Comparison of ENCODE assay signal across 8 cellular contexts in the genomic region with DNA sequence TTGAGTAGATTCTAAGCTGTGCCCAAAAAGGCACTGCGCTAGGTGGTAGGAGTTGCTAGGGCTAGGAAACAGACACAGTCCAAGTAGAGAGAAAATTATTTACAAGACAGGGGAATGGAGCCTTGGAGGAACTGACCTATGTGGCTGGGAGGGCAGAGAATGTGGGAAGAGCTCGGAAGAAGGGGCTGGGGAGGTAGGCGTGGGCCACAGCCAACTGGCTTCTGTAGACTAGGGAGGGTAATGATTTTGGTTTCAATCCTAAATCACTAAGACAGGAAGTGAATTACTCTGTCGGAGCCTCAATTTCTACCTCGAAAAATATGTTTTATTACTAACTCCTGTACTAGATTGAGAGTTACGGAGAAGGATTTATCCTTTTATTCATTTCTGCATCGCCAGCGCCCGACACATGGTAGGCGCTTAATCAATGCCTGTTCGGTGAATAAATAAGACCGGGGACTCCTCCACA. TPM values are rescaled to one million over a fixed set of nuclear protein-coding genes. Genes with fewer than 3 reads are reported as not detected.
A peak's percentile ranks its signal among the peaks of the same experiment; 100 is the strongest.
DNase-seq lines count a peak whose midpoint lies in the region; ATAC-seq, FAIRE-seq and TF ChIP-seq lines count a peak whose summit lies in the region.

No MANE protein-coding gene starts in this region.

- no peak for FAIRE-seq in small intestine (lab: Jason Lieb, UNC)

- H3K27ac ChIP-seq in small intestine (ENCODE audit: low read depth in 1 of 2, low read length in 1 of 2), result peak overlapping the region; percentile 84 to 93

- TF ChIP-seq CTCF in GM20000 (IDR thresholded peaks at IDR 0.05; ENCODE audit: extremely low read depth, missing control alignments), result no peak

- DNase-seq in activated CD4-positive, CD25-positive, alpha-beta regulatory T cell (lab: John Stamatoyannopoulos, UW), result no peak
- DNase-seq in activated naive CD4-positive, alpha-beta T cell treated with anti-CD3 and anti-CD28 coated beads, Interleukin-2, amount 50 U/mL, for 72 hours (ENCODE audit: low spot score in 2 of 2), result no peak
- DNase-seq in small intestine, result no peak
- DNase-seq in NCI-H774 (lab: John Stamatoyannopoulos, UW), result no peak
- DNase-seq in GM20000 (ENCODE audit: low spot score), result no peak

- no peaks in the 10 kb centered on the region for H3K9me3 ChIP-seq in small intestine (ENCODE audit: control insufficient read depth, low read depth)

- peak overlapping the region; percentile 89 for H3K27ac Mint-ChIP-seq in activated naive CD4-positive, alpha-beta T cell treated with anti-CD3 and anti-CD28 coated beads, Interleukin-2, amount 50 U/mL, for 72 hours

- H3K36me3 ChIP-seq in small intestine (ENCODE audit: control insufficient read depth in 2 of 2, insufficient read depth in 2 of 2, low read length in 2 of 2), result no peaks in the 10 kb centered on the region

- WGBS in small intestine, 3 donors, result 3 to 5% (median 5%) methylated on average over 12 of the region's 12 CpGs

- H3K27me3 ChIP-seq in small intestine (ENCODE audit: control insufficient read depth in 2 of 2, insufficient read depth in 2 of 2, low read length in 2 of 2), result no peaks in the 10 kb centered on the region

- H3K4me1 ChIP-seq in small intestine (ENCODE audit: control insufficient read depth in 2 of 2, insufficient read depth in 1 of 2, low read depth in 1 of 2, low read length in 1 of 2), result peaks cover 3 to 8% of the 10 kb centered on the region in 2 donors

- H3K4me3 ChIP-seq in iPS-11a (ENCODE audit: low read depth, low read length), result peak overlapping the region; percentile 53
- H3K4me3 ChIP-seq in small intestine (ENCODE audit: low read depth in 1 of 2, low read length in 2 of 2), result peak overlapping the region; percentile 24 to 72

- H3K36me3 Mint-ChIP-seq in activated naive CD4-positive, alpha-beta T cell treated with anti-CD3 and anti-CD28 coated beads, Interleukin-2, amount 50 U/mL, for 72 hours, result peaks cover 8 to 12% of the 10 kb centered on the region in 2 donors

- no peaks in the 10 kb centered on the region for H3K9me3 Mint-ChIP-seq in activated naive CD4-positive, alpha-beta T cell treated with anti-CD3 and anti-CD28 coated beads, Interleukin-2, amount 50 U/mL, for 72 hours

- ATAC-seq in activated CD4-positive, CD25-positive, alpha-beta regulatory T cell treated with anti-CD3 and anti-CD28 coated beads, Interleukin-2, amount 50 U/mL, for 24 hours, result peak; percentile 6 to 8
- ATAC-seq in HG03378 (IDR thresholded peaks at IDR 0.05; ENCODE audit: unreplicated experiment), result peak; percentile 10
- peak; percentile 43 to 46 for ATAC-seq in activated naive CD4-positive, alpha-beta T cell treated with anti-CD3 and anti-CD28 coated beads, Interleukin-2, amount 50 U/mL, for 72 hours

RNA-seq across cellular contexts. Expression of a gene that starts 0.5 kb away (rescaled TPM):
- total RNA-seq in activated naive CD4-positive, alpha-beta T cell treated with anti-CD3 and anti-CD28 coated beads, Interleukin-2, amount 50 U/mL, for 72 hours, result 10 to 100 TPM; 23.9 to 32.2 TPM
- polyA plus RNA-seq in small intestine, result 10 to 100 TPM in 1 of 3 donors, 1 to 10 TPM in 2; 4.3 to 10.5 (median 8.9) TPM

RNA-seq across cellular contexts. Expression of a gene that starts 31.9 kb away (rescaled TPM):
- 10 to 100 TPM; 15.3 to 16.6 TPM for total RNA-seq in activated naive CD4-positive, alpha-beta T cell treated with anti-CD3 and anti-CD28 coated beads, Interleukin-2, amount 50 U/mL, for 72 hours
- polyA plus RNA-seq in small intestine, result 10 to 100 TPM; 18.9 to 32.2 (median 22.1) TPM
